In the genomic region with DNA sequence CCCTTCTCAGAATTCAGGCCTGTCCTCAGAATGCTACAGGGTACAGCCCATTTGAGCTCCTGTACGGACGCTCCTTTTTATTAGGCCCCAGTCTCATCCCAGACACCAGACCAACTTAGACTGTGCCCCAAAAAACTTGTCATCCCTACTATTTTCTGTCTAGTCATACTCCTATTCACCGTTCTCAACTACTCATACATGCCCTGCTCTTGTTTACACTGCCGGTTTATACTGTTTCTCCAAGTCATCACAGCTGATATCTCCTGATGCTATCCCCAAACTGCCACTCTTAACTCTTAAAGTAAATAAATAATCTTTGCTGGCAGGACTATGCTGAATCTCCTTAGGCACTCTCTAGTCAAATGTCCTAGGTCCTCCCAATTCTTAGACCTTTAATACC, we compare ENCODE assay signal across 3 cellular contexts. TPM values are rescaled to one million over a fixed set of nuclear protein-coding genes. Genes with fewer than 3 reads are reported as not detected.
"Had no signal": no experiment of that assay in that cellular context is flagged by ENCODE, and none has a peak within 500 bp of the region (broad histone marks: within the 10 kb centered on the region; RNA-seq: fewer than 3 reads in every experiment).

No MANE protein-coding gene starts in this region.

RNA-seq across cellular contexts. Expression of a gene that starts 18.8 kb away (rescaled TPM):
- total RNA-seq: activated T-helper 2 cell treated with anti-CD3 and anti-CD28 coated beads, Interferon-gamma antibody, Interleukin-2, Interleukin-4, amounts not matched to agents 10 μg/mL and 5 μg/mL and 100 μg/mL, durations not matched to agents 14 hours and 24 hours and 36 hours; cardiac muscle cell; T-helper 2 cell treated with Interferon-gamma antibody and Interleukin-4, amounts not matched to agents 100 ng/mL and 5 ng/mL, for 36 hours had no signal
- polyA plus RNA-seq: cardiac muscle cell had no signal
